In the genomic region with DNA sequence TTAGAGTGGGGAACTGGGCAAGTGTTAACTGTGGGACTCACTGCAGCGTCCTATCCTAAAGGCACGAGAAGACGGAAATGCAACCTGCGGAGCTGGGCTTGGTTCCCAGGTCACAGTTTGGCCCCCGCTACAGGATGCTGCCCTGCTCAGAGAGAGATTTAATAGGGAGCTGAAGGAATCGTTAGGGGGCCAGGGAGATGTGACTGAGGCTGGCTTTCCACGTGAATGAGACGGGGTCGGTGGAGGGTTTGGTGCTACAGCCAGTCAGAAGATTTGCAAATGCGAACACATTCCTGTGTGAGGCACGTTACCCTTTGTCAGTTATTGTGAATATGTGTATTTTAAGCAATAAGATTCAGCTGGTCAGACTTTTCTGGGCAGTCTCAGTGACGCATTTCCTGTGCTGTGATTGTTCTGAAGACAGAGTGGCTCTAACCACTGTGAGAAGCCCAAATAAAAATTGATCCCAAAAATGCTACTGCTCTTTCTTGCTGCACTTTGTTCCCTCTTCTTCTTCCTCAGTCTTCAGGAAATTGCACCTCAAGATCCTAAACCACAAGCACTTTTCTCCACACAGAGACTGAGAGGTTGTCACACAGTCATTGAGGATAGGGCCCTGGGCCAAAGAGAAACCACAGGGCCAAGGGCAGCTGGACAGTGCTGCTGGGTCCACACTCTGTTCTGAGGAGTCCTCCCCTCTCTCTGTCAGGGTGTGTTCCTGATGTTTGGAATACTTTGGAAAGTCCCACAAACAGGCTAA, we compare ENCODE assay signal across 9 cellular contexts. TPM values are rescaled to one million over a fixed set of nuclear protein-coding genes. Genes with fewer than 3 reads are reported as not detected.
DNase-seq lines count a peak whose midpoint lies in the region; ATAC-seq lines count a peak whose summit lies in the region.
"Had no signal": no experiment of that assay in that cellular context is flagged by ENCODE, and none has a peak within 500 bp of the region (broad histone marks: within the 10 kb centered on the region; RNA-seq: fewer than 3 reads in every experiment).

No MANE protein-coding gene starts in this region.

- WGBS in esophagus, 2 donors: 53 to 61% methylated on average over 12 of the region's 12 CpGs

- intact Hi-C loops in naive thymus-derived CD4-positive, alpha-beta T cell (cut with micrococcal nuclease): no loop called here

- H3K27me3 Mint-ChIP-seq in naive thymus-derived CD4-positive, alpha-beta T cell: no peaks in the 10 kb centered on the region
- H3K27me3 Mint-ChIP-seq: activated naive CD8-positive, alpha-beta T cell treated with anti-CD3 and anti-CD28 coated beads, Interleukin-2, amount 10 ng/mL, durations not matched to agents 7 days and 5 days had no signal

- peak; percentile 82 for DNase-seq in A172 (ENCODE audit: low spot score)
- peak; percentile 42 for DNase-seq in NOMO-1 treated with dmso at 0.1 percent for 144 hours (lab: John Stamatoyannopoulos, UW; ENCODE audit: unreplicated experiment)
- no peak for DNase-seq in naive thymus-derived CD4-positive, alpha-beta T cell
- no peak for DNase-seq in NCI-H1092 treated with DMSO at 0.1 percent for 48 hours (lab: John Stamatoyannopoulos, UW)
- no peak for DNase-seq in stimulated activated CD4-positive, alpha-beta T cell treated with anti-CD3 and anti-CD28 coated beads, Interleukin-12 subunit alpha, Interleukin-12 subunit beta, amount 100 ng/mL, for 4 hours
- DNase-seq: activated naive CD8-positive, alpha-beta T cell treated with anti-CD3 and anti-CD28 coated beads, Interleukin-2, amount 10 ng/mL, durations not matched to agents 7 days and 5 days had no signal

- POLR2A ChIA-PET in naive thymus-derived CD4-positive, alpha-beta T cell (lab: Charles Lee): no interaction called here

- H3K27ac ChIP-seq in esophagus (ENCODE audit: low read depth in 2 of 2, low read length in 1 of 2): peak overlapping the region; percentile 83 to 87
- H3K27ac ChIP-seq in naive thymus-derived CD4-positive, alpha-beta T cell (ENCODE audit: low read depth, low read length): no peak overlapping the region

- peak; percentile 77 for ATAC-seq in naive thymus-derived CD4-positive, alpha-beta T cell
- ATAC-seq in HG02763 (IDR thresholded peaks at IDR 0.05; ENCODE audit: unreplicated experiment) (no peak), GM18502 (IDR thresholded peaks at IDR 0.05; ENCODE audit: poor library complexity, unreplicated experiment) (no peak)

- CTCF ChIA-PET in naive thymus-derived CD4-positive, alpha-beta T cell (lab: Charles Lee): interaction anchor here (0.6 kb wide), 1 partner anchor 649 kb away, joined by 6 read pairs; no protein-coding TSS in a partner anchor

- H3K4me3 Mint-ChIP-seq in naive thymus-derived CD4-positive, alpha-beta T cell: no peak overlapping the region
- H3K4me3 Mint-ChIP-seq: activated naive CD8-positive, alpha-beta T cell treated with anti-CD3 and anti-CD28 coated beads, Interleukin-2, amount 10 ng/mL, durations not matched to agents 7 days and 5 days had no signal

- peaks cover 8 to 25% of the 10 kb centered on the region in 2 donors for H3K36me3 ChIP-seq in esophagus (ENCODE audit: control insufficient read depth in 2 of 2, insufficient read depth in 2 of 2, low read length in 1 of 2)
- peaks cover 5 to 47% (median 7%) of the 10 kb centered on the region in 3 experiments for H3K36me3 ChIP-seq in naive thymus-derived CD4-positive, alpha-beta T cell (ENCODE audit: control insufficient read depth in 2 of 3, insufficient read depth in 3 of 3, low read length in 3 of 3)

- peaks cover 5 to 6% of the 10 kb centered on the region in 2 donors for H3K4me1 ChIP-seq in esophagus (ENCODE audit: control insufficient read depth in 2 of 2, insufficient read depth in 2 of 2, low read length in 1 of 2)
- no peaks in the 10 kb centered on the region for H3K4me1 ChIP-seq in naive thymus-derived CD4-positive, alpha-beta T cell (ENCODE audit: control insufficient read depth in 2 of 2, insufficient read depth in 2 of 2, low read length in 2 of 2)

- peaks cover 0 to 22% (median 17%) of the 10 kb centered on the region in 5 donors for H3K36me3 Mint-ChIP-seq in naive thymus-derived CD4-positive, alpha-beta T cell

- H3K9me3 Mint-ChIP-seq in naive thymus-derived CD4-positive, alpha-beta T cell: no peaks in the 10 kb centered on the region
- H3K9me3 Mint-ChIP-seq: activated naive CD8-positive, alpha-beta T cell treated with anti-CD3 and anti-CD28 coated beads, Interleukin-2, amount 10 ng/mL, durations not matched to agents 7 days and 5 days had no signal

- H3K27ac Mint-ChIP-seq in naive thymus-derived CD4-positive, alpha-beta T cell: peak overlapping the region in 6 of 9 donors; percentile 21 to 63 (median 42)
- H3K27ac Mint-ChIP-seq: activated naive CD8-positive, alpha-beta T cell treated with anti-CD3 and anti-CD28 coated beads, Interleukin-2, amount 10 ng/mL, durations not matched to agents 7 days and 5 days had no signal

- H3K4me3 ChIP-seq in esophagus (ENCODE audit: low read depth in 1 of 2, low read length in 2 of 2): no peak overlapping the region
- no peak overlapping the region for H3K4me3 ChIP-seq in naive thymus-derived CD4-positive, alpha-beta T cell (ENCODE audit: low read length)

- H3K4me1 Mint-ChIP-seq in naive thymus-derived CD4-positive, alpha-beta T cell: peaks cover 8 to 24% (median 10%) of the 10 kb centered on the region in 7 donors

- H3K9me3 ChIP-seq in esophagus (ENCODE audit: control insufficient read depth in 2 of 2, insufficient read depth in 1 of 2, low read depth in 1 of 2, low read length in 1 of 2): no peaks in the 10 kb centered on the region
- H3K9me3 ChIP-seq in naive thymus-derived CD4-positive, alpha-beta T cell (ENCODE audit: control insufficient read depth in 2 of 3, low read length in 3 of 3): no peaks in the 10 kb centered on the region

- no peaks in the 10 kb centered on the region for H3K27me3 ChIP-seq in esophagus (ENCODE audit: control insufficient read depth in 1 of 2, insufficient read depth in 2 of 2, low read length in 2 of 2)
- no peaks in the 10 kb centered on the region for H3K27me3 ChIP-seq in naive thymus-derived CD4-positive, alpha-beta T cell (ENCODE audit: control insufficient read depth in 2 of 2, insufficient read depth in 2 of 2, low read length in 2 of 2)

RNA-seq across cellular contexts. Expression of a gene that starts 21.2 kb away (rescaled TPM):
- total RNA-seq in A172 (2014; rRNA removed; shearing (Covaris generic)): not detected in 2 replicates
- under 1 TPM in 1 of 2 donors, not detected in 1; 0.71 TPM for polyA plus RNA-seq in esophagus
- not detected for total RNA-seq in naive thymus-derived CD4-positive, alpha-beta T cell
- not detected for polyA plus RNA-seq in naive thymus-derived CD4-positive, alpha-beta T cell
- total RNA-seq: activated naive CD8-positive, alpha-beta T cell treated with anti-CD3 and anti-CD28 coated beads, Interleukin-2, amount 10 ng/mL, durations not matched to agents 7 days and 5 days had no signal

RNA-seq across cellular contexts. Expression of a gene that starts 38.1 kb away (rescaled TPM):
- 18.9 and 21.9 TPM in 2 replicates for total RNA-seq in A172 (2014; rRNA removed; shearing (Covaris generic))
- 10 to 100 TPM; 12.3 to 14.5 TPM for polyA plus RNA-seq in esophagus
- 10 to 100 TPM; 11.6 to 20.2 (median 13.3) TPM for total RNA-seq in naive thymus-derived CD4-positive, alpha-beta T cell
- polyA plus RNA-seq in naive thymus-derived CD4-positive, alpha-beta T cell: 10 to 100 TPM; 30.0 to 56.5 TPM

RNA-seq across cellular contexts. Expression of a gene that starts 53.3 kb away (rescaled TPM):
- total RNA-seq in A172 (2014; rRNA removed; shearing (Covaris generic)): 29.4 and 30.1 TPM in 2 replicates
- polyA plus RNA-seq in esophagus: 1 to 10 TPM; 2.0 to 2.8 TPM
- 1 to 10 TPM in 4 of 5 experiments, under 1 TPM in 1; 0.39 to 3.7 (median 2.1) TPM for total RNA-seq in naive thymus-derived CD4-positive, alpha-beta T cell
- under 1 TPM in 1 of 2 donors, not detected in 1; 0.08 TPM for polyA plus RNA-seq in naive thymus-derived CD4-positive, alpha-beta T cell

Comparison
In these comparisons a context has a peak if more than half of its experiments do, and no peak if none do; other contexts are left out.
1. DNase-seq: peak in A172 (single experiment) and NOMO-1 treated with dmso at 0.1 percent for 144 hours (single experiment); none in naive thymus-derived CD4-positive, alpha-beta T cell (0 of 9), NCI-H1092 treated with DMSO at 0.1 percent for 48 hours (single experiment) and stimulated activated CD4-positive, alpha-beta T cell treated with anti-CD3 and anti-CD28 coated beads, Interleukin-12 subunit alpha, Interleukin-12 subunit beta, amount 100 ng/mL, for 4 hours (single experiment).